In the genomic region with DNA sequence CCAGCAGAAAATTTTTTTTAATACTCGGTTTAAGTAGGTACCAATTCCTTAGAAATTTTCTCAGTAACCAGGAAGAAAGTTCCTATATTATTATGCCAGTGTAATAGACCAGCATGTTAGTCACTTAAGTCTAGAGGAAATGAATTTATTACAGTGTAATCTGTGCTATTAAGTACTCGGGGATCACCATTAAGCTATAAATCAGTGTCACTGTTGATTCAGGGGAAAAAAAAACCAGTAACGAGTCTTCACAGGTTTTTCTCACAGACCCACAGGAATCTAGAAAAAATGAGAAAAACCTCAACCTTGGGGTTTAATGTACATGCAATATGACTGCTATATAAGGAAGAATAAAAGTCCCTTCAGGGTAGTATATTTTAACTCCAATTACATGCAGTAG, we compare ENCODE assay signal across 26 cellular contexts.
"Had no signal": no experiment of that assay in that cellular context is flagged by ENCODE, and none has a peak within 500 bp of the region (broad histone marks: within the 10 kb centered on the region; RNA-seq: fewer than 3 reads in every experiment).

No MANE protein-coding gene starts in this region.

- ATAC-seq: gastroesophageal sphincter; heart left ventricle; left lobe of liver; mucosa of descending colon; stimulated activated memory B cell treated with anti-CD40 and anti-IgM and Interleukin-4, amounts not matched to agents 10 μg/mL and 1 μg/mL and 100 μg/mL, for 72 hours; stimulated activated naive CD8-positive, alpha-beta T cell treated with anti-CD3 and anti-CD28 coated beads, Interleukin-15, Interleukin-2, amounts not matched to agents 100 U/mL and 50 U/mL, for 24 hours had no signal

- H3K36me3 ChIP-seq: gastroesophageal sphincter, heart left ventricle, neural progenitor cell, prostate gland, right atrium auricular region, sigmoid colon, spleen, tibial artery had no signal

- H3K4me3 Mint-ChIP-seq: mesothelial cell of epicardium; naive B cell; nephron; neural progenitor cell; stimulated activated memory B cell treated with anti-CD40 and anti-IgM and Interleukin-4, amounts not matched to agents 10 μg/mL and 1 μg/mL and 100 μg/mL, for 72 hours had no signal

- H3K27me3 Mint-ChIP-seq: naive B cell; stimulated activated memory B cell treated with anti-CD40 and anti-IgM and Interleukin-4, amounts not matched to agents 10 μg/mL and 1 μg/mL and 100 μg/mL, for 72 hours; type B pancreatic cell had no signal

- H3K27ac Mint-ChIP-seq: naive B cell; neural progenitor cell; stimulated activated memory B cell treated with anti-CD40 and anti-IgM and Interleukin-4, amounts not matched to agents 10 μg/mL and 1 μg/mL and 100 μg/mL, for 72 hours; type B pancreatic cell had no signal

- H3K4me1 ChIP-seq: gastroesophageal sphincter, heart left ventricle, prostate gland, right atrium auricular region, sigmoid colon, spleen, testis, tibial artery had no signal

- H3K36me3 Mint-ChIP-seq: mesothelial cell of epicardium; naive B cell; neural progenitor cell; stimulated activated memory B cell treated with anti-CD40 and anti-IgM and Interleukin-4, amounts not matched to agents 10 μg/mL and 1 μg/mL and 100 μg/mL, for 72 hours; type B pancreatic cell had no signal

- H3K4me1 Mint-ChIP-seq: naive B cell; stimulated activated memory B cell treated with anti-CD40 and anti-IgM and Interleukin-4, amounts not matched to agents 10 μg/mL and 1 μg/mL and 100 μg/mL, for 72 hours had no signal

- H3K9me3 Mint-ChIP-seq: nephron; neural progenitor cell; stimulated activated memory B cell treated with anti-CD40 and anti-IgM and Interleukin-4, amounts not matched to agents 10 μg/mL and 1 μg/mL and 100 μg/mL, for 72 hours; type B pancreatic cell had no signal

- H3K27ac ChIP-seq: gastroesophageal sphincter, heart left ventricle, hepatocyte, neural progenitor cell, prostate gland, right atrium auricular region, sigmoid colon, spleen, testis, tibial artery had no signal

- H3K27me3 ChIP-seq: gastroesophageal sphincter, hepatocyte, neural progenitor cell, right atrium auricular region, testis, tibial artery had no signal

- H3K9me3 ChIP-seq: gastroesophageal sphincter, heart left ventricle, mucosa of descending colon, prostate gland, right atrium auricular region, sigmoid colon, spleen, testis, tibial artery had no signal

- DNase-seq: cortex of kidney; effector CD4-positive, alpha-beta T cell; foreskin fibroblast; heart left ventricle; kidney; mesenchymal stem cell; mucosa of descending colon; naive B cell; sigmoid colon; spleen; stimulated activated CD4-positive, alpha-beta T cell treated with anti-CD3 and anti-CD28 coated beads, Interleukin-4, amount 100 ng/mL, for 4 hours; stimulated activated naive CD8-positive, alpha-beta T cell treated with anti-CD3 and anti-CD28 coated beads, Interleukin-15, Interleukin-2, amounts not matched to agents 100 U/mL and 50 U/mL, for 24 hours; substantia nigra; testis; tibial artery had no signal

- H3K4me3 ChIP-seq: gastroesophageal sphincter, heart left ventricle, hepatocyte, lung, mucosa of descending colon, neural progenitor cell, prostate gland, right atrium auricular region, sigmoid colon, spleen, testis, tibial artery had no signal
